In genomic region chr2:10072656-10073480, GRCh38 we compare ENCODE assay signal across 1 cellular context.
TF ChIP-seq lines count a peak whose summit lies in the region.

No MANE protein-coding gene starts in this region.

TF ChIP-seq in K562, 482 proteins besides CTCF, POLR2A, EP300 and RAD21 (continued from another document and continues in another):
- TF ChIP-seq, protein P1, sequence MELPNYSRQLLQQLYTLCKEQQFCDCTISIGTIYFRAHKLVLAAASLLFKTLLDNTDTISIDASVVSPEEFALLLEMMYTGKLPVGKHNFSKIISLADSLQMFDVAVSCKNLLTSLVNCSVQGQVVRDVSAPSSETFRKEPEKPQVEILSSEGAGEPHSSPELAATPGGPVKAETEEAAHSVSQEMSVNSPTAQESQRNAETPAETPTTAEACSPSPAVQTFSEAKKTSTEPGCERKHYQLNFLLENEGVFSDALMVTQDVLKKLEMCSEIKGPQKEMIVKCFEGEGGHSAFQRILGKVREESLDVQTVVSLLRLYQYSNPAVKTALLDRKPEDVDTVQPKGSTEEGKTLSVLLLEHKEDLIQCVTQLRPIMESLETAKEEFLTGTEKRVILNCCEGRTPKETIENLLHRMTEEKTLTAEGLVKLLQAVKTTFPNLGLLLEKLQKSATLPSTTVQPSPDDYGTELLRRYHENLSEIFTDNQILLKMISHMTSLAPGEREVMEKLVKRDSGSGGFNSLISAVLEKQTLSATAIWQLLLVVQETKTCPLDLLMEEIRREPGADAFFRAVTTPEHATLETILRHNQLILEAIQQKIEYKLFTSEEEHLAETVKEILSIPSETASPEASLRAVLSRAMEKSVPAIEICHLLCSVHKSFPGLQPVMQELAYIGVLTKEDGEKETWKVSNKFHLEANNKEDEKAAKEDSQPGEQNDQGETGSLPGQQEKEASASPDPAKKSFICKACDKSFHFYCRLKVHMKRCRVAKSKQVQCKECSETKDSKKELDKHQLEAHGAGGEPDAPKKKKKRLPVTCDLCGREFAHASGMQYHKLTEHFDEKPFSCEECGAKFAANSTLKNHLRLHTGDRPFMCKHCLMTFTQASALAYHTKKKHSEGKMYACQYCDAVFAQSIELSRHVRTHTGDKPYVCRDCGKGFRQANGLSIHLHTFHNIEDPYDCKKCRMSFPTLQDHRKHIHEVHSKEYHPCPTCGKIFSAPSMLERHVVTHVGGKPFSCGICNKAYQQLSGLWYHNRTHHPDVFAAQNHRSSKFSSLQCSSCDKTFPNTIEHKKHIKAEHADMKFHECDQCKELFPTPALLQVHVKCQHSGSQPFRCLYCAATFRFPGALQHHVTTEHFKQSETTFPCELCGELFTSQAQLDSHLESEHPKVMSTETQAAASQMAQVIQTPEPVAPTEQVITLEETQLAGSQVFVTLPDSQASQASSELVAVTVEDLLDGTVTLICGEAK (IDR thresholded peaks at IDR 0.05): no peak
- TF ChIP-seq, protein P1 (CRISPR knock-in tag; IDR thresholded peaks at IDR 0.05): no peak
- no peak for TF ChIP-seq XRCC4 (IDR thresholded peaks at IDR 0.05; ENCODE audit: extremely low read depth, insufficient read depth, insufficient read length)
- no peak for TF ChIP-seq HMGN3 (IDR thresholded peaks at IDR 0.05; ENCODE audit: borderline replicate concordance, extremely low read depth, insufficient read length, low read depth, low read length)
- TF ChIP-seq CBFA2T3 (IDR thresholded peaks at IDR 0.05): peak; percentile 62
- no peak for TF ChIP-seq EP400 (IDR thresholded peaks at IDR 0.05)
- no peak for TF ChIP-seq NFXL1 (CRISPR knock-in tag; IDR thresholded peaks at IDR 0.05)
- no peak for TF ChIP-seq KAT2B (IDR thresholded peaks at IDR 0.05; ENCODE audit: low read depth, low read length)
- TF ChIP-seq ARID3B (CRISPR knock-in tag; IDR thresholded peaks at IDR 0.05; ENCODE audit: borderline replicate concordance): no peak
- TF ChIP-seq SAP30 (IDR thresholded peaks at IDR 0.05; ENCODE audit: borderline replicate concordance, insufficient read depth, low read depth, low read length, poor library complexity, severe bottlenecking): no peak
- TF ChIP-seq, protein P2, sequence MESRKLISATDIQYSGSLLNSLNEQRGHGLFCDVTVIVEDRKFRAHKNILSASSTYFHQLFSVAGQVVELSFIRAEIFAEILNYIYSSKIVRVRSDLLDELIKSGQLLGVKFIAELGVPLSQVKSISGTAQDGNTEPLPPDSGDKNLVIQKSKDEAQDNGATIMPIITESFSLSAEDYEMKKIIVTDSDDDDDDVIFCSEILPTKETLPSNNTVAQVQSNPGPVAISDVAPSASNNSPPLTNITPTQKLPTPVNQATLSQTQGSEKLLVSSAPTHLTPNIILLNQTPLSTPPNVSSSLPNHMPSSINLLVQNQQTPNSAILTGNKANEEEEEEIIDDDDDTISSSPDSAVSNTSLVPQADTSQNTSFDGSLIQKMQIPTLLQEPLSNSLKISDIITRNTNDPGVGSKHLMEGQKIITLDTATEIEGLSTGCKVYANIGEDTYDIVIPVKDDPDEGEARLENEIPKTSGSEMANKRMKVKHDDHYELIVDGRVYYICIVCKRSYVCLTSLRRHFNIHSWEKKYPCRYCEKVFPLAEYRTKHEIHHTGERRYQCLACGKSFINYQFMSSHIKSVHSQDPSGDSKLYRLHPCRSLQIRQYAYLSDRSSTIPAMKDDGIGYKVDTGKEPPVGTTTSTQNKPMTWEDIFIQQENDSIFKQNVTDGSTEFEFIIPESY (CRISPR knock-in tag; IDR thresholded peaks at IDR 0.05): no peak
- no peak for TF ChIP-seq ZNF316 (IDR thresholded peaks at IDR 0.05)
- TF ChIP-seq ZNF224 (CRISPR knock-in tag; IDR thresholded peaks at IDR 0.05): no peak
- TF ChIP-seq XRCC3 (IDR thresholded peaks at IDR 0.05): no peak
- TF ChIP-seq MYC (IDR thresholded peaks at IDR 0.05; ENCODE audit: low read depth, low read length): no peak
- TF ChIP-seq MYC (CRISPR knock-in tag; IDR thresholded peaks at IDR 0.05; ENCODE audit: borderline replicate concordance, low read depth): no peak
- TF ChIP-seq NCOA4 (IDR thresholded peaks at IDR 0.05; ENCODE audit: partially characterized antibody): no peak
- TF ChIP-seq STAG1 (CRISPR knock-in tag; IDR thresholded peaks at IDR 0.05; ENCODE audit: borderline replicate concordance): peak; percentile 58
- TF ChIP-seq, protein P3, sequence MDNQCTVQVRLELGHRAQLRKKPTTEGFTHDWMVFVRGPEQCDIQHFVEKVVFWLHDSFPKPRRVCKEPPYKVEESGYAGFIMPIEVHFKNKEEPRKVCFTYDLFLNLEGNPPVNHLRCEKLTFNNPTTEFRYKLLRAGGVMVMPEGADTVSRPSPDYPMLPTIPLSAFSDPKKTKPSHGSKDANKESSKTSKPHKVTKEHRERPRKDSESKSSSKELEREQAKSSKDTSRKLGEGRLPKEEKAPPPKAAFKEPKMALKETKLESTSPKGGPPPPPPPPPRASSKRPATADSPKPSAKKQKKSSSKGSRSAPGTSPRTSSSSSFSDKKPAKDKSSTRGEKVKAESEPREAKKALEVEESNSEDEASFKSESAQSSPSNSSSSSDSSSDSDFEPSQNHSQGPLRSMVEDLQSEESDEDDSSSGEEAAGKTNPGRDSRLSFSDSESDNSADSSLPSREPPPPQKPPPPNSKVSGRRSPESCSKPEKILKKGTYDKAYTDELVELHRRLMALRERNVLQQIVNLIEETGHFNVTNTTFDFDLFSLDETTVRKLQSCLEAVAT (IDR thresholded peaks at IDR 0.05): no peak
- no peak for TF ChIP-seq WHSC1 (IDR thresholded peaks at IDR 0.05; ENCODE audit: low read length)
- TF ChIP-seq JUND (IDR thresholded peaks at IDR 0.05; ENCODE audit: borderline replicate concordance, low read depth, low read length): peak; percentile 34; the same call in 1 of the 2 replicates
- TF ChIP-seq JUND (tag; IDR thresholded peaks at IDR 0.05; ENCODE audit: borderline replicate concordance, low read depth, low read length): no peak
- no peak for TF ChIP-seq ZC3H8 (IDR thresholded peaks at IDR 0.05)
- no peak for TF ChIP-seq PHTF2 (CRISPR knock-in tag; IDR thresholded peaks at IDR 0.05)
- TF ChIP-seq, protein P4, sequence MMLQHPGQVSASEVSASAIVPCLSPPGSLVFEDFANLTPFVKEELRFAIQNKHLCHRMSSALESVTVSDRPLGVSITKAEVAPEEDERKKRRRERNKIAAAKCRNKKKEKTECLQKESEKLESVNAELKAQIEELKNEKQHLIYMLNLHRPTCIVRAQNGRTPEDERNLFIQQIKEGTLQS (IDR thresholded peaks at IDR 0.05): no peak
- TF ChIP-seq, protein P4 (CRISPR knock-in tag; conservative IDR thresholded peaks at IDR 0.05): no peak
- TF ChIP-seq SREBF1 (IDR thresholded peaks at IDR 0.05; ENCODE audit: borderline replicate concordance, low read depth, low read length): no peak
- TF ChIP-seq ZNF239 (CRISPR knock-in tag; IDR thresholded peaks at IDR 0.05): no peak
- peak; percentile 74 for TF ChIP-seq NFIC (IDR thresholded peaks at IDR 0.05)
- no peak for TF ChIP-seq THAP7 (CRISPR knock-in tag; IDR thresholded peaks at IDR 0.05)
- TF ChIP-seq CHD1 (IDR thresholded peaks at IDR 0.05; ENCODE audit: low read length): no peak
- TF ChIP-seq MTF1 (CRISPR knock-in tag; IDR thresholded peaks at IDR 0.05; ENCODE audit: borderline replicate concordance): no peak
- TF ChIP-seq CGGBP1 (CRISPR knock-in tag; IDR thresholded peaks at IDR 0.05): no peak
- TF ChIP-seq HNRNPUL1 (IDR thresholded peaks at IDR 0.05; ENCODE audit: low read length): no peak
- TF ChIP-seq AFF4 (CRISPR knock-in tag; IDR thresholded peaks at IDR 0.05): no peak
- no peak for TF ChIP-seq POLR2AphosphoS5 (IDR thresholded peaks at IDR 0.05; ENCODE audit: control insufficient read depth, insufficient read depth, low read depth, low read length)
- no peak for TF ChIP-seq TAF7 (tag; IDR thresholded peaks at IDR 0.05)
- TF ChIP-seq, protein P5, sequence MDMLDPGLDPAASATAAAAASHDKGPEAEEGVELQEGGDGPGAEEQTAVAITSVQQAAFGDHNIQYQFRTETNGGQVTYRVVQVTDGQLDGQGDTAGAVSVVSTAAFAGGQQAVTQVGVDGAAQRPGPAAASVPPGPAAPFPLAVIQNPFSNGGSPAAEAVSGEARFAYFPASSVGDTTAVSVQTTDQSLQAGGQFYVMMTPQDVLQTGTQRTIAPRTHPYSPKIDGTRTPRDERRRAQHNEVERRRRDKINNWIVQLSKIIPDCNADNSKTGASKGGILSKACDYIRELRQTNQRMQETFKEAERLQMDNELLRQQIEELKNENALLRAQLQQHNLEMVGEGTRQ (CRISPR knock-in tag; IDR thresholded peaks at IDR 0.05): no peak
- TF ChIP-seq MTA1 (IDR thresholded peaks at IDR 0.05; ENCODE audit: borderline replicate concordance): no peak
- TF ChIP-seq ZNF740 (CRISPR knock-in tag; IDR thresholded peaks at IDR 0.05): peak; percentile 73
- no peak for TF ChIP-seq ZNF740 (tag; IDR thresholded peaks at IDR 0.05)
- TF ChIP-seq ZNF445 (CRISPR knock-in tag; IDR thresholded peaks at IDR 0.05; ENCODE audit: low read depth): no peak
